17 cellular contexts compared by ENCODE assay signal in genomic region chr13:28529836-28530235, GRCh38. TPM values are rescaled to one million over a fixed set of nuclear protein-coding genes. Genes with fewer than 3 reads are reported as not detected.
DNase-seq lines count a peak whose midpoint lies in the region; TF ChIP-seq lines count a peak whose summit lies in the region.
"Had no signal": no experiment of that assay in that cellular context is flagged by ENCODE, and none has a peak within 500 bp of the region (broad histone marks: within the 10 kb centered on the region; RNA-seq: fewer than 3 reads in every experiment).

No MANE protein-coding gene starts in this region.

- H3K9me3 Mint-ChIP-seq in neural crest cell (no peaks in the 10 kb centered on the region), immature natural killer cell (no peaks in the 10 kb centered on the region), CD14-positive monocyte (peaks cover 0 to 18% (median 0%) of the 10 kb centered on the region in 7 donors)
- H3K9me3 Mint-ChIP-seq: CD4-positive, alpha-beta T cell had no signal

- H3K4me1 Mint-ChIP-seq in neural crest cell (no peaks in the 10 kb centered on the region), immature natural killer cell (peaks cover 2 to 6% of the 10 kb centered on the region in 2 donors), CD14-positive monocyte (peaks cover 31% of the 10 kb centered on the region)

- H3K4me3 ChIP-seq in Karpas-422 (ENCODE audit: low read length) = no peak overlapping the region
- H3K4me3 ChIP-seq in fibroblast of mammary gland (ENCODE audit: control insufficient read depth, low read depth, low read length) = no peak overlapping the region
- H3K4me3 ChIP-seq: GM12878 had no signal

- no peak overlapping the region for H3K9ac ChIP-seq in Karpas-422 (ENCODE audit: low read length)
- H3K9ac ChIP-seq: KMS-11, SK-N-SH had no signal

- no peak for TF ChIP-seq CTCF in fibroblast of mammary gland (conservative IDR thresholded peaks at IDR 0.05; ENCODE audit: control insufficient read depth, insufficient read depth, low read depth, low read length)
- TF ChIP-seq CTCF in neural crest cell (conservative IDR thresholded peaks at IDR 0.05) = no peak
- no peak for TF ChIP-seq CTCF in CD14-positive monocyte (IDR thresholded peaks at IDR 0.05)

- H3K4me1 ChIP-seq in Karpas-422 (ENCODE audit: low read length) = peaks cover 23% of the 10 kb centered on the region

- no peak overlapping the region for H2AFZ ChIP-seq in Karpas-422 (ENCODE audit: low read length)

- H3K36me3 Mint-ChIP-seq in neural crest cell (ENCODE audit: low read depth) = no peaks in the 10 kb centered on the region
- H3K36me3 Mint-ChIP-seq in immature natural killer cell = peaks cover 0 to 5% (median 0%) of the 10 kb centered on the region in 3 donors
- H3K36me3 Mint-ChIP-seq in CD14-positive monocyte = peaks cover 0 to 8% of the 10 kb centered on the region in 2 donors

- H3K27ac ChIP-seq in Karpas-422 (ENCODE audit: low read length) = no peak overlapping the region
- H3K27ac ChIP-seq: KMS-11 had no signal

- H3K27me3 Mint-ChIP-seq in neural crest cell (ENCODE audit: low read depth) (peaks cover 46% of the 10 kb centered on the region), immature natural killer cell (ENCODE audit: low read depth in 3 of 3) (peaks cover 0 to 10% (median 4%) of the 10 kb centered on the region in 3 donors), CD14-positive monocyte (ENCODE audit: low read depth in 3 of 3) (peaks cover 23 to 31% (median 27%) of the 10 kb centered on the region in 3 donors)

- intact Hi-C loops in CD14-positive monocyte (cut with micrococcal nuclease) = loop anchor here (5.0 to 10.0 kb wide), 5 partner anchors 42 to 135 kb away; no protein-coding TSS in a partner anchor

- H3K4me2 ChIP-seq in Karpas-422 (ENCODE audit: low read depth, low read length, poor library complexity, severe bottlenecking) = no peak overlapping the region
- H3K4me2 ChIP-seq: KMS-11, SK-N-SH had no signal

- H3K4me3 Mint-ChIP-seq in neural crest cell (peak overlapping the region; percentile 44), immature natural killer cell (no peak overlapping the region), CD14-positive monocyte (no peak overlapping the region)
- H3K4me3 Mint-ChIP-seq: CD4-positive, alpha-beta T cell had no signal

- H3K27ac Mint-ChIP-seq in neural crest cell (ENCODE audit: unreplicated experiment) (no peak overlapping the region), immature natural killer cell (no peak overlapping the region), CD14-positive monocyte (peak overlapping the region in 1 of 7 donors; percentile 66)
- H3K27ac Mint-ChIP-seq: CD4-positive, alpha-beta T cell had no signal

- no peaks in the 10 kb centered on the region for H4K20me1 ChIP-seq in Karpas-422 (ENCODE audit: insufficient read depth, low read depth, low read length)

- peak; percentile 16 for DNase-seq in EH (ENCODE audit: low read depth)
- peak; percentile 44 for DNase-seq in Karpas-422
- DNase-seq in fibroblast of mammary gland (ENCODE audit: low read depth) = peak; percentile 31
- DNase-seq in neural crest cell (ENCODE audit: low read depth, low spot score) = no peak
- no peak for DNase-seq in HuH-7 (ENCODE audit: low spot score)
- DNase-seq in immature natural killer cell = no peak
- DNase-seq in CD14-positive monocyte (ENCODE audit: low spot score) = no peak
- DNase-seq: AML-193; CD4-positive, alpha-beta T cell; EL; NCI-H1092 treated with DMSO at 0.1 percent for 48 hours; NCI-H2081 treated with DMSO at 0.1 percent for 48 hours; NCI-H774; SK-N-SH had no signal

- H3K27me3 ChIP-seq in Karpas-422 (ENCODE audit: low read length) = 0 out of 2 replicates have a peak, but pooled peaks cover 2% of the 10 kb centered on the region

- H3K36me3 ChIP-seq in Karpas-422 (ENCODE audit: insufficient read depth, low read length) = no peaks in the 10 kb centered on the region

- H3K79me2 ChIP-seq in Karpas-422 (ENCODE audit: low read length) = no peaks in the 10 kb centered on the region

- no peaks in the 10 kb centered on the region for H3K9me2 ChIP-seq in Karpas-422 (replicated peaks; ENCODE audit: insufficient read depth, low read length)
- H3K9me2 ChIP-seq: SK-N-SH had no signal

- H3K9me3 ChIP-seq in Karpas-422 (ENCODE audit: low read length) = no peaks in the 10 kb centered on the region
- H3K9me3 ChIP-seq: SK-N-SH had no signal

RNA-seq across cellular contexts. Expression of gene FLT1, which starts 34.9 kb away (rescaled TPM):
- total RNA-seq in Karpas-422 (2014; rRNA removed; shearing (Covaris generic); ENCODE audit: low replicate concordance) = not detected in 2 replicates
- 0.11 TPM in 1 of 2 replicates, not detected in the other for total RNA-seq in neural crest cell
- not detected for polyA plus RNA-seq in immature natural killer cell
- not detected for polyA plus RNA-seq in CD14-positive monocyte
- total RNA-seq: NCI-H460 had no signal

Comparison
In these comparisons a context has a peak if more than half of its experiments do, and no peak if none do; other contexts are left out.
1. DNase-seq: peak in EH (single experiment), Karpas-422 (single experiment) and fibroblast of mammary gland (single experiment); none in neural crest cell (single experiment), HuH-7 (single experiment), immature natural killer cell (0 of 3) and CD14-positive monocyte (single experiment).